Comparison of ENCODE assay signal across 26 cellular contexts in the genomic region with DNA sequence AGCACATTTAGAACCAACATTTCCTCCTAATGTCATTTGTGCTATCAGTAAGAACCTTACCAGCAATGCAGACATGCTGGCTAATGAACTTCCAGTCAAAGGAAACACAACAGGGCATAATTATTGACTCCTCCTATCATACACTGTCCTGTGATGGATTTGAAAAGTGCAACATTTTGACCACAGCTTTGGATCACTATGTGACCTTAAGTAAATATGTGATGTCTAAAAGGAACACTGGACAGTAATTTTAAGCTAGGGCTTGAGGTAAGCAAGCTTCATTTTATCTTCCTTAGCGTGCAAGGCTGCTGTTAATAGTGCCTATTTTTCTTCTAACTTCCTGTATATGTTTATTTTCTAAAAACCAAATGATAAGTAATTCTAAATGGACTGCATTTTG.
"Had no signal": no experiment of that assay in that cellular context is flagged by ENCODE, and none has a peak within 500 bp of the region (broad histone marks: within the 10 kb centered on the region; RNA-seq: fewer than 3 reads in every experiment).

No MANE protein-coding gene starts in this region.

- ATAC-seq: left cardiac atrium; left lung; mucosa of descending colon; naive thymus-derived CD4-positive, alpha-beta T cell; natural killer cell treated with Interleukin-12 subunit alpha and Interleukin-12 subunit beta and Interleukin-15 and Interleukin-18, amount 100 ng/mL, for 72 hours; right cardiac atrium; sciatic nerve; stimulated activated naive B cell treated with anti-CD40 and anti-IgM and Interleukin-4, amounts not matched to agents 10 μg/mL and 1 μg/mL and 100 μg/mL, for 72 hours; stimulated activated naive CD8-positive, alpha-beta T cell treated with anti-CD3 and anti-CD28 coated beads, Interleukin-15, Interleukin-2, amounts not matched to agents 100 U/mL and 50 U/mL, for 24 hours had no signal

- H3K4me1 ChIP-seq: left lung, stomach, testis, thyroid gland, transverse colon, upper lobe of left lung had no signal

- H3K27me3 ChIP-seq: left lung, ovary, stomach, testis, thyroid gland, transverse colon, upper lobe of left lung had no signal

- H3K4me3 ChIP-seq: left lung, lung, mucosa of descending colon, ovary, skin epidermis, stomach, testis, thyroid gland, transverse colon, upper lobe of left lung had no signal

- H3K27ac ChIP-seq: left lung, ovary, skin epidermis, stomach, testis, thyroid gland, transverse colon, upper lobe of left lung had no signal

- DNase-seq: hippocampal formation; kidney glomerular epithelial cell; left cardiac atrium; left lung; midbrain; mucosa of descending colon; naive thymus-derived CD4-positive, alpha-beta T cell; ovary; retina; right cardiac atrium; stimulated activated CD4-positive, alpha-beta T cell treated with anti-CD3 and anti-CD28 coated beads, Interleukin-12 subunit alpha, Interleukin-12 subunit beta, amount 100 ng/mL, for 4 hours; stimulated activated CD4-positive, alpha-beta T cell treated with anti-CD3 and anti-CD28 coated beads, Interleukin-15, amount 100 ng/mL, for 24 hours; stimulated activated CD4-positive, alpha-beta T cell treated with anti-CD3 and anti-CD28 coated beads, Interleukin-2, amount 100 ng/mL, for 24 hours; stimulated activated CD4-positive, alpha-beta T cell treated with anti-CD3 and anti-CD28 coated beads, Interleukin-4, amount 100 ng/mL, for 1 hour; stimulated activated naive B cell treated with anti-CD40 and anti-IgM and Interleukin-4, amounts not matched to agents 10 μg/mL and 1 μg/mL and 100 μg/mL, for 72 hours; stimulated activated naive CD8-positive, alpha-beta T cell treated with anti-CD3 and anti-CD28 coated beads, Interleukin-15, Interleukin-2, amounts not matched to agents 100 U/mL and 50 U/mL, for 24 hours; stomach; testis; thyroid gland; transverse colon; upper lobe of left lung had no signal

- H3K36me3 ChIP-seq: left lung, ovary, thyroid gland, transverse colon, upper lobe of left lung had no signal

- H3K9me3 ChIP-seq: left lung, mucosa of descending colon, ovary, stomach, testis, thyroid gland, transverse colon, upper lobe of left lung had no signal

- FAIRE-seq: keratinocyte had no signal
